In the genomic region with DNA sequence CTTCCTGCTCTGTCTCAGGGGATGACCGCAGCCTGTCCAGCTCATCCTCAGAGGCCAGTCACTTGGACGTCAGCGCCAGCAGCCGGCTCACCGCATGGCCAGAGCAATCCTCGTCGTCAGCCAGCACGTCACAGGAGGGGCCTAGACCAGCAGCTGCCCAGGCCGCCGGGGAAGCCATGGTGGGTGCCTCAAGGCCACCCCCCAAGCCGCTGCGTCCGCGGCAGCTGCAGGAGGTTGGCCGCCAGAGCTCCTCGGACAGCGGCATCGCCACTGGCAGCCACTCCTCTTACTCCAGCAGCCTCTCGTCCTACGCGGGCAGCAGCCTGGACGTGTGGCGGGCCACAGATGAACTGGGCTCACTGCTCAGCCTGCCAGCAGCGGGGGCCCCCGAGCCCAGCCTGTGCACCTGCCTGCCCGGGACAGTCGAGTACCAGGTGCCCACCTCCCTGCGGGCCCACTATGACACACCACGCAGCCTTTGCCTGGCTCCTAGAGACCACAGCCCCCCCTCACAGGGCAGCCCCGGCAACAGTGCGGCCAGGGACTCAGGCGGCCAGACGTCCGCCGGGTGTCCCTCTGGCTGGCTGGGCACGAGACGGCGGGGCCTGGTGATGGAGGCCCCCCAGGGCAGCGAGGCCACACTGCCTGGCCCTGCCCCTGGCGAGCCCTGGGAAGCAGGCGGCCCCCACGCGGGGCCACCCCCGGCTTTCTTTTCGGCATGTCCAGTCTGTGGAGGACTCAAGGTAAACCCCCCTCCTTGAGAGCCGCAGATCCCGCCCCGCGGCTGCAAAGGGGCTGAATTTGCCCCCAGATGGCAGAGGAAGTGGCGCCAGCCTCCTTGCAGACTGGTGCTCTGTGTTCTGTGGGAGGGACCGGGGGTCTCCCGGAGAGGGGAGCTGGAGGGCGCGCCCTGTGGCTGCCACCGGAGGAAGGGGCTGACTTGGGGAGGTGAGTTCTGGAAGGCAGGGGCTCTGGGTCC, we compare ENCODE assay signal across 21 cellular contexts. TPM values are rescaled to one million over a fixed set of nuclear protein-coding genes. Genes with fewer than 3 reads are reported as not detected.
DNase-seq lines count a peak whose midpoint lies in the region; ATAC-seq, FAIRE-seq and TF ChIP-seq lines count a peak whose summit lies in the region.
"Had no signal": no experiment of that assay in that cellular context is flagged by ENCODE, and none has a peak within 500 bp of the region (broad histone marks: within the 10 kb centered on the region; RNA-seq: fewer than 3 reads in every experiment).

No MANE protein-coding gene starts in this region.

- H3K9me3 Mint-ChIP-seq in stimulated activated naive B cell treated with anti-CD40 and anti-IgM and Interleukin-4, amounts not matched to agents 10 μg/mL and 1 μg/mL and 100 μg/mL, for 72 hours, result no peaks in the 10 kb centered on the region

- no peak for DNase-seq in right atrium auricular region (ENCODE audit: low spot score)
- no peak for DNase-seq in Right ventricle myocardium superior
- DNase-seq in K562 (ENCODE audit: extremely low read depth in 1 of 4, low spot score in 3 of 4), result no peak
- DNase-seq in fibroblast of villous mesenchyme (ENCODE audit: low read depth), result peak; percentile 3
- DNase-seq in stimulated activated naive CD8-positive, alpha-beta T cell treated with anti-CD3 and anti-CD28 coated beads, Interleukin-15, Interleukin-2, amounts not matched to agents 100 U/mL and 50 U/mL, for 24 hours, result no peak
- DNase-seq in NCI-H2227 (lab: John Stamatoyannopoulos, UW; ENCODE audit: unreplicated experiment), result no peak
- DNase-seq in stimulated activated naive B cell treated with anti-CD40 and anti-IgM and Interleukin-4, amounts not matched to agents 10 μg/mL and 1 μg/mL and 100 μg/mL, for 72 hours, result no peak
- DNase-seq: GM23248, KG1, NCI-H1048, NCI-H1694 treated with DMSO at 0.1 percent for 48 hours, NCI-H2107, NCI-H226, NCI-H526 had no signal

- H3K27ac ChIP-seq in right atrium auricular region, result peak overlapping the region; percentile 21 to 54
- H3K27ac ChIP-seq in K562 (ENCODE audit: extremely low read depth, low read depth, low read length), result no peak overlapping the region
- H3K27ac ChIP-seq: GM23248, SJCRH30 had no signal

- H3K9me1 ChIP-seq in K562 (ENCODE audit: control insufficient read depth, insufficient read depth, low read length), result no peaks in the 10 kb centered on the region

- BruUV-seq in K562 (replicated peaks; lab: Mats Ljungman, UMichigan), result no TSS peak

- TF ChIP-seq CTCF in right atrium auricular region (IDR thresholded peaks at IDR 0.05), result no peak
- no peak for TF ChIP-seq CTCF in K562 (IDR thresholded peaks at IDR 0.05 in 2 of 3, conservative IDR thresholded peaks at IDR 0.05 in 1 of 3; ENCODE audit: insufficient read depth in 2 of 3, low read depth in 1 of 3, low read length in 3 of 3)
- TF ChIP-seq CTCF in fibroblast of villous mesenchyme (IDR thresholded peaks at IDR 0.05; ENCODE audit: insufficient read depth, low read depth, low read length), result no peak

- H4K20me1 ChIP-seq in K562 (replicated peaks; ENCODE audit: control insufficient read depth, insufficient read depth, low read length), result peaks cover 35% of the 10 kb centered on the region

- H3K4me2 ChIP-seq in K562 (ENCODE audit: insufficient read depth, low read length), result no peak overlapping the region

- POLR2A ChIA-PET in K562 (lab: Yijun Ruan, JAX), result no interaction called here

- peaks cover 31% of the 10 kb centered on the region for H3K36me3 ChIP-seq in right atrium auricular region
- H3K36me3 ChIP-seq in K562 (ENCODE audit: control insufficient read depth, insufficient read depth, low read length), result no peaks in the 10 kb centered on the region
- H3K36me3 ChIP-seq: SJCRH30 had no signal

- ATAC-seq in Right ventricle myocardium superior (ENCODE audit: poor library complexity) (no peak), K562 (no peak; the same call in 2 of the 3 replicates), HG02885 (IDR thresholded peaks at IDR 0.05; ENCODE audit: poor library complexity, unreplicated experiment) (no peak)
- no peak for ATAC-seq in stimulated activated naive CD8-positive, alpha-beta T cell treated with anti-CD3 and anti-CD28 coated beads, Interleukin-15, Interleukin-2, amounts not matched to agents 100 U/mL and 50 U/mL, for 24 hours
- no peak for ATAC-seq in stimulated activated naive B cell treated with anti-CD40 and anti-IgM and Interleukin-4, amounts not matched to agents 10 μg/mL and 1 μg/mL and 100 μg/mL, for 72 hours (replicated peaks)

- TF ChIP-seq EP300 in K562 (IDR thresholded peaks at IDR 0.05; ENCODE audit: low read length), result no peak

- H2AFZ ChIP-seq in K562 (ENCODE audit: low read depth, low read length), result no peak overlapping the region
- H2AFZ ChIP-seq: GM23248 had no signal

- CTCF ChIA-PET in K562 (lab: Yijun Ruan, JAX; ENCODE audit: low intra/inter-chr PET ratio), result no interaction called here

- peaks cover 13 to 16% of the 10 kb centered on the region in 2 donors for H3K27me3 Mint-ChIP-seq in stimulated activated naive B cell treated with anti-CD40 and anti-IgM and Interleukin-4, amounts not matched to agents 10 μg/mL and 1 μg/mL and 100 μg/mL, for 72 hours

- no peaks in the 10 kb centered on the region for H3K9me3 ChIP-seq in right atrium auricular region
- H3K9me3 ChIP-seq in K562 (replicated peaks; ENCODE audit: control insufficient read depth, insufficient read depth, low read depth, low read length), result no peaks in the 10 kb centered on the region
- H3K9me3 ChIP-seq: SJCRH30 had no signal

- H3K9ac ChIP-seq in K562 (ENCODE audit: insufficient read depth in 1 of 2, low read depth in 2 of 2, low read length in 2 of 2), result no peak overlapping the region; a peak in 1 of 4 replicates
- H3K9ac ChIP-seq: GM23248 had no signal

- in situ Hi-C loops in K562 (cut with MboI), result no loop called here

- 13% methylated on average over 40 of the region's 55 CpGs for WGBS in K562 (ENCODE audit: insufficient coverage, low coverage, missing lambda C conversion rate)

- H3K4me1 ChIP-seq in right atrium auricular region (peaks cover 0 to 34% of the 10 kb centered on the region in 2 donors), K562 (replicated peaks in 1 of 2; ENCODE audit: control insufficient read depth in 2 of 2, insufficient read depth in 2 of 2, low read length in 2 of 2) (peaks cover 0 to 55% of the 10 kb centered on the region in 2 experiments; a peak in 2 of 5 replicates)

- H3K4me3 Mint-ChIP-seq in stimulated activated naive B cell treated with anti-CD40 and anti-IgM and Interleukin-4, amounts not matched to agents 10 μg/mL and 1 μg/mL and 100 μg/mL, for 72 hours, result no peak overlapping the region

- H3K4me3 ChIP-seq in right atrium auricular region, result no peak overlapping the region
- H3K4me3 ChIP-seq in K562, result no peak overlapping the region
- no peak overlapping the region for H3K4me3 ChIP-seq in fibroblast of villous mesenchyme (ENCODE audit: low read depth, low read length)
- H3K4me3 ChIP-seq: GM23248, SJCRH30 had no signal

- no peak overlapping the region for H3K27ac Mint-ChIP-seq in stimulated activated naive B cell treated with anti-CD40 and anti-IgM and Interleukin-4, amounts not matched to agents 10 μg/mL and 1 μg/mL and 100 μg/mL, for 72 hours

- H3K4me1 Mint-ChIP-seq in stimulated activated naive B cell treated with anti-CD40 and anti-IgM and Interleukin-4, amounts not matched to agents 10 μg/mL and 1 μg/mL and 100 μg/mL, for 72 hours, result peaks cover 28 to 36% of the 10 kb centered on the region in 2 donors

- no peak for TF ChIP-seq RAD21 in K562 (CRISPR knock-in tag; conservative IDR thresholded peaks at IDR 0.05 in 1 of 2, IDR thresholded peaks at IDR 0.05 in 1 of 2)

- intact Hi-C loops in Right ventricle myocardium superior (cut with DNase I), result no loop called here
- intact Hi-C loops in K562 (cut with micrococcal nuclease), result no loop called here

- H3K79me2 ChIP-seq in K562 (ENCODE audit: control insufficient read depth, insufficient read depth, low read length), result no peaks in the 10 kb centered on the region

- H3K27me3 ChIP-seq in right atrium auricular region (no peaks in the 10 kb centered on the region), K562 (ENCODE audit: control insufficient read depth in 2 of 2, insufficient read depth in 2 of 2, low read length in 2 of 2) (peaks cover 19 to 73% of the 10 kb centered on the region in 2 experiments)
- H3K27me3 ChIP-seq: SJCRH30 had no signal

- peaks cover 4 to 11% of the 10 kb centered on the region in 2 donors for H3K36me3 Mint-ChIP-seq in stimulated activated naive B cell treated with anti-CD40 and anti-IgM and Interleukin-4, amounts not matched to agents 10 μg/mL and 1 μg/mL and 100 μg/mL, for 72 hours

- TF ChIP-seq POLR2A in K562 (conservative IDR thresholded peaks at IDR 0.05), result no peak

- FAIRE-seq in K562 (lab: Jason Lieb, UNC), result no peak
- FAIRE-seq: A204.1, GM12892 had no signal

RNA-seq across cellular contexts. Expression of a gene that starts 29.9 kb away (rescaled TPM):
- total RNA-seq in right atrium auricular region (10 to 100 TPM; 31.0 to 68.9 TPM), Right ventricle myocardium superior (33.7 TPM), K562 (2014; rRNA removed) (not detected in 2 replicates), K562 (2014; rRNA removed; fragmentation: Illumina TruSeq; extraction: Trizol) (not detected in 2 replicates), K562 (2015; rRNA removed; fragmentation: Illumina TruSeq; extraction: Trizol) (not detected in 2 replicates), K562 (2021) (not detected in 2 replicates), fibroblast of villous mesenchyme (not detected in 2 replicates)
- not detected in 2 replicates for total RNA-seq in K562 (2011; cell fraction: chromatin; rRNA removed; ENCODE audit: low replicate concordance)
- not detected in 2 replicates for total RNA-seq in K562 (2011; cell fraction: nucleolus; rRNA removed)
- not detected in 2 replicates for total RNA-seq in K562 (2011; cell fraction: nucleoplasm; rRNA removed)
- polyA plus RNA-seq in K562 (2011; rRNA removed) (not detected in 2 replicates), K562 (2014; fragmentation: Illumina TruSeq; extraction: Trizol) (not detected in 2 replicates), K562 (2014; fragmentation: Nextera tagmentation; extraction: Ambion mirVana) (not detected), K562 (2014; rRNA removed) (not detected in 2 replicates)
- not detected in 2 replicates for polyA plus RNA-seq in K562 (2011; cell fraction: cytosol; rRNA removed)
- not detected in 2 replicates for polyA plus RNA-seq in K562 (2011; cell fraction: nucleus; rRNA removed)
- polyA plus RNA-seq in K562 (2012), result not detected in 2 replicates
- not detected in 2 replicates for polyA minus RNA-seq in K562 (2011; rRNA and poly(A)+ RNA removed)
- polyA minus RNA-seq in K562 (2011; cell fraction: cytosol; rRNA and poly(A)+ RNA removed), result not detected in 2 replicates
- not detected in 2 replicates for polyA minus RNA-seq in K562 (2011; cell fraction: nucleus; rRNA and poly(A)+ RNA removed)
- total RNA-seq: GM23248, RPMI7951 had no signal
- polyA plus RNA-seq: GM23248 had no signal

RNA-seq across cellular contexts. Expression of a gene that starts 39.2 kb away (rescaled TPM):
- total RNA-seq in right atrium auricular region, result 100 to 1,000 TPM; 256 to 321 TPM
- 280 TPM for total RNA-seq in Right ventricle myocardium superior
- total RNA-seq in K562 (2011; cell fraction: chromatin; rRNA removed; ENCODE audit: low replicate concordance), result 44.0 and 98.8 TPM in 2 replicates
- total RNA-seq in K562 (2011; cell fraction: nucleolus; rRNA removed), result 76.2 and 78.7 TPM in 2 replicates
- total RNA-seq in K562 (2011; cell fraction: nucleoplasm; rRNA removed), result 43.0 and 46.3 TPM in 2 replicates
- total RNA-seq in K562 (2014; rRNA removed), result 73.5 and 105 TPM in 2 replicates
- 18.7 and 24.6 TPM in 2 replicates for total RNA-seq in K562 (2014; rRNA removed; fragmentation: Illumina TruSeq; extraction: Trizol)
- 41.8 and 49.7 TPM in 2 replicates for total RNA-seq in K562 (2015; rRNA removed; fragmentation: Illumina TruSeq; extraction: Trizol)
- total RNA-seq in K562 (2021), result 72.0 and 75.5 TPM in 2 replicates
- 43.6 and 45.0 TPM in 2 replicates for polyA plus RNA-seq in K562 (2011; rRNA removed)
- 28.1 and 40.4 TPM in 2 replicates for polyA plus RNA-seq in K562 (2011; cell fraction: cytosol; rRNA removed)
- polyA plus RNA-seq in K562 (2011; cell fraction: nucleus; rRNA removed), result 33.7 and 47.1 TPM in 2 replicates
- 70.2 and 113 TPM in 2 replicates for polyA plus RNA-seq in K562 (2012)
- 33.1 and 55.4 TPM in 2 replicates for polyA plus RNA-seq in K562 (2014; fragmentation: Illumina TruSeq; extraction: Trizol)
- polyA plus RNA-seq in K562 (2014; fragmentation: Nextera tagmentation; extraction: Ambion mirVana), result 1 to 10 TPM; 1.1 to 6.1 TPM
- polyA plus RNA-seq in K562 (2014; rRNA removed), result 57.7 and 69.9 TPM in 2 replicates
- polyA minus RNA-seq in K562 (2011; rRNA and poly(A)+ RNA removed), result 23.0 and 26.5 TPM in 2 replicates
- 19.7 and 31.3 TPM in 2 replicates for polyA minus RNA-seq in K562 (2011; cell fraction: cytosol; rRNA and poly(A)+ RNA removed)
- polyA minus RNA-seq in K562 (2011; cell fraction: nucleus; rRNA and poly(A)+ RNA removed), result 17.9 and 19.5 TPM in 2 replicates
- total RNA-seq in fibroblast of villous mesenchyme, result 21.2 and 24.8 TPM in 2 replicates

RNA-seq across cellular contexts. Expression of a gene that starts 51.3 kb away (rescaled TPM):
- total RNA-seq in right atrium auricular region, result not detected
- 1.9 TPM for total RNA-seq in Right ventricle myocardium superior
- total RNA-seq in K562 (2011; cell fraction: chromatin; rRNA removed; ENCODE audit: low replicate concordance), result not detected in 2 replicates
- not detected in 2 replicates for total RNA-seq in K562 (2011; cell fraction: nucleolus; rRNA removed)
- not detected in 2 replicates for total RNA-seq in K562 (2011; cell fraction: nucleoplasm; rRNA removed)
- total RNA-seq in K562 (2014; rRNA removed), result not detected in 2 replicates
- not detected in 2 replicates for total RNA-seq in K562 (2014; rRNA removed; fragmentation: Illumina TruSeq; extraction: Trizol)
- not detected in 2 replicates for total RNA-seq in K562 (2015; rRNA removed; fragmentation: Illumina TruSeq; extraction: Trizol)
- 0.09 TPM in 1 of 2 replicates, not detected in the other for total RNA-seq in K562 (2021)
- not detected in 2 replicates for polyA plus RNA-seq in K562 (2011; rRNA removed)
- polyA plus RNA-seq in K562 (2011; cell fraction: cytosol; rRNA removed), result not detected in 2 replicates
- 0.15 and 0.53 TPM in 2 replicates for polyA plus RNA-seq in K562 (2011; cell fraction: nucleus; rRNA removed)
- not detected in 2 replicates for polyA plus RNA-seq in K562 (2012)
- not detected in 2 replicates for polyA plus RNA-seq in K562 (2014; fragmentation: Illumina TruSeq; extraction: Trizol)
- polyA plus RNA-seq in K562 (2014; fragmentation: Nextera tagmentation; extraction: Ambion mirVana), result not detected
- 0.13 TPM in 1 of 2 replicates, not detected in the other for polyA plus RNA-seq in K562 (2014; rRNA removed)
- not detected in 2 replicates for polyA minus RNA-seq in K562 (2011; rRNA and poly(A)+ RNA removed)
- polyA minus RNA-seq in K562 (2011; cell fraction: cytosol; rRNA and poly(A)+ RNA removed), result not detected in 2 replicates
- polyA minus RNA-seq in K562 (2011; cell fraction: nucleus; rRNA and poly(A)+ RNA removed), result not detected in 2 replicates
- total RNA-seq in fibroblast of villous mesenchyme, result not detected in 2 replicates
- total RNA-seq: GM23248, M059J, OCI-LY7, RPMI7951 had no signal
- polyA plus RNA-seq: GM23248 had no signal

Comparison
In these comparisons a context has a peak if more than half of its experiments do, and no peak if none do; other contexts are left out.
1. RNA of a gene that starts 29.9 kb away (total RNA-seq): 31.0 to 68.9 TPM in right atrium auricular region and 33.7 TPM in Right ventricle myocardium superior (single experiment); not detected in K562 and not detected in fibroblast of villous mesenchyme; every median in the first group is over 10 times any median in the second.